ENCODE assay signal across 9 cellular contexts in genomic region chr22:16568425-16568758, GRCh38. TPM values are rescaled to one million over a fixed set of nuclear protein-coding genes. Genes with fewer than 3 reads are reported as not detected.
"Had no signal": no experiment of that assay in that cellular context is flagged by ENCODE, and none has a peak within 500 bp of the region (broad histone marks: within the 10 kb centered on the region; RNA-seq: fewer than 3 reads in every experiment).

No MANE protein-coding gene starts in this region.

- H3K4me3 ChIP-seq: GM12878 had no signal

- DNase-seq: GDM1, GF-D8 had no signal

- FAIRE-seq: G401.6, GM12878, GM12891, GM12892, GM18507, GM19239 had no signal

- ATAC-seq: GM12878 had no signal

RNA-seq across cellular contexts. Expression of gene CCT8L2, which starts 24.2 kb away (rescaled TPM):
- total RNA-seq: G401, GM12878 had no signal
- polyA plus RNA-seq: GM12878 had no signal
